Comparison of ENCODE assay signal across 8 cellular contexts in genomic region chr10:74151057-74151878, GRCh38. TPM values are rescaled to one million over a fixed set of nuclear protein-coding genes. Genes with fewer than 3 reads are reported as not detected.
DNase-seq lines count a peak whose midpoint lies in the region; ATAC-seq, FAIRE-seq and TF ChIP-seq lines count a peak whose summit lies in the region.

Gene ADK, plus strand, starts transcription at chr10:74151221. Its CDS starts 58 bp downstream, at chr10:74151279.

- intact Hi-C loops in adrenal gland (cut with DNase I) (loop anchor here in 1 of 2 donors (2.0 kb wide), 1 partner anchor 26 kb away; no protein-coding TSS in a partner anchor), heart right ventricle (cut with DNase I) (loop anchor here in 4 of 10 donors (2.0 to 10.0 kb wide), 4 partner anchors 26 to 964 kb away; partner anchors contain the start of genes SAMD8 (in 2 of the 4) and KAT6B (in 1 of the 4))

- H3K27ac Mint-ChIP-seq in progenitor cell of endocrine pancreas: no peak within 1 kb of the TSS

- ATAC-seq in HG02571 (IDR thresholded peaks at IDR 0.05; ENCODE audit: unreplicated experiment) (peak; percentile 87), heart right ventricle (peak; percentile 96 to 99 (median 98))

- no peaks in the 10 kb centered on the region for H3K36me3 ChIP-seq in adrenal gland (replicated peaks in 1 of 2)
- H3K36me3 ChIP-seq in heart right ventricle: peaks cover 0 to 18% (median 6%) of the 10 kb centered on the region in 9 donors

- H3K27ac ChIP-seq in adrenal gland (peak within 1 kb of the TSS; percentile 79 to 92 (median 87)), heart right ventricle (peak within 1 kb of the TSS; percentile 62 to 93 (median 90))

- H3K27me3 Mint-ChIP-seq in progenitor cell of endocrine pancreas: no peaks in the 10 kb centered on the region

- H3K4me1 ChIP-seq in adrenal gland (replicated peaks in 1 of 2) (peaks cover 15 to 33% of the 10 kb centered on the region in 2 donors), heart right ventricle (peaks cover 0 to 61% (median 40%) of the 10 kb centered on the region in 9 donors)

- H3K4me3 Mint-ChIP-seq in progenitor cell of endocrine pancreas (ENCODE audit: low read depth): no peak within 1 kb of the TSS

- H3K4me1 Mint-ChIP-seq in progenitor cell of endocrine pancreas (ENCODE audit: low read depth): peaks cover 11% of the 10 kb centered on the region

- FAIRE-seq in urothelium cell line (lab: Jason Lieb, UNC): peak; percentile 87

- WGBS in adrenal gland, 4 donors: 0 to 1% (median 0%) methylated on average over 23 to 55 of the region's 55 CpGs
- 0 to 1% methylated on average over 53 to 55 of the region's 55 CpGs for WGBS in heart right ventricle, 2 donors

- H3K27me3 ChIP-seq in adrenal gland: no peaks in the 10 kb centered on the region
- no peaks in the 10 kb centered on the region for H3K27me3 ChIP-seq in heart right ventricle

- H3K36me3 Mint-ChIP-seq in progenitor cell of endocrine pancreas (ENCODE audit: insufficient read depth): peaks cover 2% of the 10 kb centered on the region

- H3K9me3 ChIP-seq in adrenal gland (replicated peaks in 1 of 3) (no peaks in the 10 kb centered on the region), heart right ventricle (no peaks in the 10 kb centered on the region)

- DNase-seq in GM12865 (ENCODE audit: low read depth) (peak; percentile 99), NCI-H1092 (lab: John Stamatoyannopoulos, UW) (peak; percentile 97), T-helper 1 cell (peak; percentile 97 to 100 (median 100)), adrenal gland (peak; percentile 98 to 100 (median 100)), heart right ventricle (peak; percentile 99 to 100), progenitor cell of endocrine pancreas (ENCODE audit: low spot score, unreplicated experiment) (peak; percentile 98), urothelium cell line (ENCODE audit: low spot score) (peak; percentile 99)

- peak in 1 of 2 donors; percentile 71 for TF ChIP-seq POLR2A in adrenal gland (IDR thresholded peaks at IDR 0.05)

- TF ChIP-seq CTCF in GM12865 (IDR thresholded peaks at IDR 0.05; ENCODE audit: insufficient read depth, low read depth, low read length, missing control alignments) (no peak), adrenal gland (IDR thresholded peaks at IDR 0.05) (peak in 5 of 6 experiments; percentile 14 to 61 (median 32)), heart right ventricle (IDR thresholded peaks at IDR 0.05) (peak in 4 of 9 donors; percentile 37 to 62 (median 42)), progenitor cell of endocrine pancreas (IDR thresholded peaks at IDR 0.05; ENCODE audit: unreplicated experiment) (peak; percentile 58)

- no peaks in the 10 kb centered on the region for H3K9me3 Mint-ChIP-seq in progenitor cell of endocrine pancreas (ENCODE audit: low read depth)

- H3K4me3 ChIP-seq in GM12865 (ENCODE audit: low read depth, low read length) (peak within 1 kb of the TSS; percentile 99), adrenal gland (peak within 1 kb of the TSS; percentile 48 to 96 (median 82)), heart right ventricle (peak within 1 kb of the TSS; percentile 56 to 99 (median 76))

RNA-seq across cellular contexts. Expression of gene ADK, which starts in this region (rescaled TPM):
- 10 to 100 TPM; 18.4 to 29.1 (median 22.2) TPM for total RNA-seq in adrenal gland
- 10 to 100 TPM in 2 of 3 donors, 1 to 10 TPM in 1; 8.2 to 45.5 (median 13.1) TPM for polyA plus RNA-seq in adrenal gland
- 10 to 100 TPM; 25.5 to 50.0 (median 40.1) TPM for total RNA-seq in heart right ventricle
- 10 to 100 TPM; 13.0 to 38.8 TPM for polyA plus RNA-seq in heart right ventricle
- 20.7 and 24.4 TPM in 2 replicates for total RNA-seq in progenitor cell of endocrine pancreas

Comparison
In these comparisons a context has a peak if more than half of its experiments do, and no peak if none do; other contexts are left out.
1. Peak in every context shown above with its lines: DNase-seq, ATAC-seq, H3K4me3 ChIP-seq and H3K27ac ChIP-seq.